11 cellular contexts compared by ENCODE assay signal in genomic region chr12:121531356-121531750, GRCh38. TPM values are rescaled to one million over a fixed set of nuclear protein-coding genes. Genes with fewer than 3 reads are reported as not detected.
A peak's percentile ranks its signal among the peaks of the same experiment; 100 is the strongest.
DNase-seq lines count a peak whose midpoint lies in the region; ATAC-seq and TF ChIP-seq lines count a peak whose summit lies in the region.
"Had no signal": no experiment of that assay in that cellular context is flagged by ENCODE, and none has a peak within 500 bp of the region (broad histone marks: within the 10 kb centered on the region; RNA-seq: fewer than 3 reads in every experiment).

No MANE protein-coding gene starts in this region.

- no peaks in the 10 kb centered on the region for H3K9me2 ChIP-seq in Karpas-422 (replicated peaks; ENCODE audit: insufficient read depth, low read length)

- H4K20me1 ChIP-seq in Karpas-422 (ENCODE audit: insufficient read depth, low read depth, low read length): no peaks in the 10 kb centered on the region

- H3K9me3 Mint-ChIP-seq in activated naive CD4-positive, alpha-beta T cell treated with anti-CD3 and anti-CD28 coated beads, Interleukin-2, amount 10 ng/mL, durations not matched to agents 7 days and 5 days: no peaks in the 10 kb centered on the region
- H3K9me3 Mint-ChIP-seq in stimulated activated memory B cell treated with anti-CD40 and anti-IgM and Interleukin-4, amounts not matched to agents 10 μg/mL and 1 μg/mL and 100 μg/mL, for 72 hours: no peaks in the 10 kb centered on the region

- peak overlapping the region; percentile 78 for H3K27ac Mint-ChIP-seq in activated naive CD4-positive, alpha-beta T cell treated with anti-CD3 and anti-CD28 coated beads, Interleukin-2, amount 10 ng/mL, durations not matched to agents 7 days and 5 days
- peak overlapping the region; percentile 96 for H3K27ac Mint-ChIP-seq in stimulated activated memory B cell treated with anti-CD40 and anti-IgM and Interleukin-4, amounts not matched to agents 10 μg/mL and 1 μg/mL and 100 μg/mL, for 72 hours

- no peaks in the 10 kb centered on the region for H3K9me3 ChIP-seq in Karpas-422 (ENCODE audit: low read length)
- H3K9me3 ChIP-seq in effector memory CD4-positive, alpha-beta T cell (ENCODE audit: control insufficient read depth, low read length): no peaks in the 10 kb centered on the region
- no peaks in the 10 kb centered on the region for H3K9me3 ChIP-seq in testis

- H3K36me3 ChIP-seq in Karpas-422 (ENCODE audit: insufficient read depth, low read length) (no peaks in the 10 kb centered on the region; the same call in 1 of the 2 replicates), testis (ENCODE audit: low read depth, missing control alignments) (no peaks in the 10 kb centered on the region)
- H3K36me3 ChIP-seq in effector memory CD4-positive, alpha-beta T cell (ENCODE audit: control insufficient read depth, insufficient read depth, low read length): peaks cover 24% of the 10 kb centered on the region

- H3K9ac ChIP-seq in Karpas-422 (ENCODE audit: low read length): no peak overlapping the region

- CTCF ChIA-PET in activated naive CD4-positive, alpha-beta T cell treated with anti-CD3 and anti-CD28 coated beads, Interleukin-2, amount 10 ng/mL, durations not matched to agents 7 days and 5 days (lab: Charles Lee): interaction anchor here (1.2 to 1.7 kb wide), 2 partner anchors 32 to 138 kb away, joined by 3 to 9 read pairs; partner anchors contain the start of gene MORN3

- H3K4me3 ChIP-seq in Karpas-422 (ENCODE audit: low read length): no peak overlapping the region
- no peak overlapping the region for H3K4me3 ChIP-seq in effector memory CD4-positive, alpha-beta T cell (ENCODE audit: insufficient read depth, low read depth, low read length, poor library complexity, severe bottlenecking)
- H3K4me3 ChIP-seq in testis: no peak overlapping the region

- H3K27me3 ChIP-seq in Karpas-422 (ENCODE audit: low read length) (no peaks in the 10 kb centered on the region), testis (no peaks in the 10 kb centered on the region)
- H3K27me3 ChIP-seq in effector memory CD4-positive, alpha-beta T cell (replicated peaks; ENCODE audit: control insufficient read depth, insufficient read depth, low read length, poor library complexity, severe bottlenecking): no peaks in the 10 kb centered on the region

- intact Hi-C loops in testis (cut with DNase I; ENCODE audit: low total_unique reads): no loop called here

- H3K4me1 ChIP-seq in Karpas-422 (ENCODE audit: low read length) (peaks cover 47% of the 10 kb centered on the region), testis (peaks cover 18% of the 10 kb centered on the region)
- H3K4me1 ChIP-seq in effector memory CD4-positive, alpha-beta T cell (ENCODE audit: control insufficient read depth, insufficient read depth, low read length, poor library complexity, severe bottlenecking): peaks cover 32% of the 10 kb centered on the region

- H2AFZ ChIP-seq in Karpas-422 (ENCODE audit: low read length): no peak overlapping the region

- H3K27ac ChIP-seq in Karpas-422 (ENCODE audit: low read length) (peak overlapping the region; percentile 77), testis (no peak overlapping the region)
- peak overlapping the region; percentile 52 for H3K27ac ChIP-seq in effector memory CD4-positive, alpha-beta T cell (ENCODE audit: insufficient read depth, low read length, poor library complexity, severe bottlenecking)

- DNase-seq in activated naive CD4-positive, alpha-beta T cell treated with anti-CD3 and anti-CD28 coated beads, Interleukin-2, amount 10 ng/mL, durations not matched to agents 7 days and 5 days: no peak
- DNase-seq in activated naive CD4-positive, alpha-beta T cell (lab: John Stamatoyannopoulos, UW): no peak
- DNase-seq in Karpas-422 (no peak), testis (no peak), HuH-7 (ENCODE audit: low spot score) (no peak)
- DNase-seq in effector memory CD4-positive, alpha-beta T cell: no peak
- DNase-seq: NCI-H1105 treated with DMSO at 0.1 percent for 48 hours, NCI-H526, RPMI8226 had no signal

- peaks cover 42% of the 10 kb centered on the region for H3K36me3 Mint-ChIP-seq in activated naive CD4-positive, alpha-beta T cell treated with anti-CD3 and anti-CD28 coated beads, Interleukin-2, amount 10 ng/mL, durations not matched to agents 7 days and 5 days
- H3K36me3 Mint-ChIP-seq in stimulated activated memory B cell treated with anti-CD40 and anti-IgM and Interleukin-4, amounts not matched to agents 10 μg/mL and 1 μg/mL and 100 μg/mL, for 72 hours: peaks cover 51% of the 10 kb centered on the region

- H3K4me1 Mint-ChIP-seq in activated naive CD4-positive, alpha-beta T cell treated with anti-CD3 and anti-CD28 coated beads, Interleukin-2, amount 10 ng/mL, durations not matched to agents 7 days and 5 days: peaks cover 49% of the 10 kb centered on the region
- peaks cover 70% of the 10 kb centered on the region for H3K4me1 Mint-ChIP-seq in stimulated activated memory B cell treated with anti-CD40 and anti-IgM and Interleukin-4, amounts not matched to agents 10 μg/mL and 1 μg/mL and 100 μg/mL, for 72 hours

- no peak overlapping the region for H3K4me3 Mint-ChIP-seq in activated naive CD4-positive, alpha-beta T cell treated with anti-CD3 and anti-CD28 coated beads, Interleukin-2, amount 10 ng/mL, durations not matched to agents 7 days and 5 days
- peak overlapping the region; percentile 94 for H3K4me3 Mint-ChIP-seq in stimulated activated memory B cell treated with anti-CD40 and anti-IgM and Interleukin-4, amounts not matched to agents 10 μg/mL and 1 μg/mL and 100 μg/mL, for 72 hours

- H3K4me2 ChIP-seq in Karpas-422 (ENCODE audit: low read depth, low read length, poor library complexity, severe bottlenecking): no peak overlapping the region

- no peak for TF ChIP-seq CTCF in testis (IDR thresholded peaks at IDR 0.05)

- peaks cover under 1% of the 10 kb centered on the region for H3K27me3 Mint-ChIP-seq in activated naive CD4-positive, alpha-beta T cell treated with anti-CD3 and anti-CD28 coated beads, Interleukin-2, amount 10 ng/mL, durations not matched to agents 7 days and 5 days
- no peaks in the 10 kb centered on the region for H3K27me3 Mint-ChIP-seq in stimulated activated memory B cell treated with anti-CD40 and anti-IgM and Interleukin-4, amounts not matched to agents 10 μg/mL and 1 μg/mL and 100 μg/mL, for 72 hours

- WGBS in testis, 2 donors: 100% methylated on average over 1 of the region's 1 CpG

- TF ChIP-seq POLR2A in testis (IDR thresholded peaks at IDR 0.05): no peak

- no peak for ATAC-seq in stimulated activated memory B cell treated with anti-CD40 and anti-IgM and Interleukin-4, amounts not matched to agents 10 μg/mL and 1 μg/mL and 100 μg/mL, for 72 hours
- no peak for ATAC-seq in GM21529 (IDR thresholded peaks at IDR 0.05; ENCODE audit: unreplicated experiment)

- peaks cover 32% of the 10 kb centered on the region for H3K79me2 ChIP-seq in Karpas-422 (ENCODE audit: low read length)

RNA-seq across cellular contexts. Expression of gene KDM2B, which starts 49.5 kb away (rescaled TPM):
- 39.1 and 102 TPM in 2 replicates for total RNA-seq in Karpas-422 (2014; rRNA removed; shearing (Covaris generic); ENCODE audit: low replicate concordance)
- 10 to 100 TPM; 54.9 to 59.8 TPM for total RNA-seq in testis
- 30.4 TPM for polyA plus RNA-seq in testis (ENCODE audit: insufficient read depth, low read depth, low replicate concordance)

Comparison
In these comparisons a context has a peak if more than half of its experiments do, and no peak if none do; other contexts are left out.
1. H3K27ac ChIP-seq: peak in Karpas-422 (single experiment) and effector memory CD4-positive, alpha-beta T cell (single experiment); none in testis (0 of 2).